ENCODE assay signal across 19 cellular contexts in genomic region chr15:85927936-85928537, GRCh38.
"Had no signal": no experiment of that assay in that cellular context is flagged by ENCODE, and none has a peak within 500 bp of the region (broad histone marks: within the 10 kb centered on the region; RNA-seq: fewer than 3 reads in every experiment).

No MANE protein-coding gene starts in this region.

- H3K27me3 Mint-ChIP-seq: activated T-cell treated with anti-CD3 and anti-CD28 coated beads, Interleukin-2, amount 50 U/mL, for 24 hours had no signal

- H3K27ac ChIP-seq: breast epithelium, gastroesophageal sphincter, hepatocyte, parathyroid adenoma, psoas muscle, tibial nerve had no signal

- H3K4me3 Mint-ChIP-seq: activated T-cell treated with anti-CD3 and anti-CD28 coated beads, Interleukin-2, amount 50 U/mL, for 24 hours; neural crest cell had no signal

- H3K4me2 ChIP-seq: hepatocyte had no signal

- H3K36me3 ChIP-seq: breast epithelium, gastroesophageal sphincter, tibial nerve had no signal

- H3K27me3 ChIP-seq: breast epithelium, hepatocyte, tibial nerve had no signal

- H3K9me3 ChIP-seq: breast epithelium, gastroesophageal sphincter, psoas muscle, tibial nerve had no signal

- H3K4me3 ChIP-seq: breast epithelium, gastroesophageal sphincter, hepatocyte, psoas muscle, tibial nerve had no signal

- H3K27ac Mint-ChIP-seq: activated naive CD4-positive, alpha-beta T cell treated with anti-CD3 and anti-CD28 coated beads, Interleukin-2, amount 50 U/mL, for 72 hours; activated T-cell treated with anti-CD3 and anti-CD28 coated beads, Interleukin-2, amount 50 U/mL, for 24 hours had no signal

- ATAC-seq: activated naive CD4-positive, alpha-beta T cell treated with anti-CD3 and anti-CD28 coated beads, Interleukin-2, amount 50 U/mL, for 72 hours; gastroesophageal sphincter; left cardiac atrium; psoas muscle had no signal

- DNase-seq: activated CD4-positive, alpha-beta T cell treated with anti-CD3 and anti-CD28 coated beads for 4 hours; activated CD4-positive, alpha-beta T cell treated with anti-CD3 and anti-CD28 coated beads, Interleukin-2, amount 50 U/mL, for 4 hours; activated CD4-positive, CD25-positive, alpha-beta regulatory T cell; activated CD8-positive, alpha-beta memory T cell treated with anti-CD3 and anti-CD28 coated beads, Interleukin-2, amount 50 U/mL, for 48 hours; activated gamma-delta T cell treated with Interleukin-2 at 50 U/mL for 16 hours; activated T-cell treated with anti-CD3 and anti-CD28 coated beads, Interleukin-2, amount 50 U/mL, for 24 hours; effector memory CD4-positive, alpha-beta T cell; erythroblast; left cardiac atrium; mammary epithelial cell; occipital lobe; psoas muscle had no signal

- H3K4me1 ChIP-seq: breast epithelium, gastroesophageal sphincter, parathyroid adenoma, psoas muscle, tibial nerve had no signal

- H3K4me1 Mint-ChIP-seq: neural crest cell had no signal

- H3K9ac ChIP-seq: parathyroid adenoma had no signal

- H3K9me3 Mint-ChIP-seq: activated T-cell treated with anti-CD3 and anti-CD28 coated beads, Interleukin-2, amount 50 U/mL, for 24 hours; neural crest cell had no signal
